Comparison of ENCODE assay signal across 18 cellular contexts in genomic region chr2:19895535-19895934, GRCh38. TPM values are rescaled to one million over a fixed set of nuclear protein-coding genes. Genes with fewer than 3 reads are reported as not detected.
DNase-seq lines count a peak whose midpoint lies in the region; ATAC-seq and TF ChIP-seq lines count a peak whose summit lies in the region.
"Had no signal": no experiment of that assay in that cellular context is flagged by ENCODE, and none has a peak within 500 bp of the region (broad histone marks: within the 10 kb centered on the region; RNA-seq: fewer than 3 reads in every experiment).

No MANE protein-coding gene starts in this region.

- H3F3A ChIP-seq in smooth muscle cell (ENCODE audit: low read depth), result no peaks in the 10 kb centered on the region

- H3K79me2 ChIP-seq in smooth muscle cell (ENCODE audit: low read depth), result peaks cover 51% of the 10 kb centered on the region

- no peaks in the 10 kb centered on the region for H3K9me3 Mint-ChIP-seq in activated T-cell treated with anti-CD3 and anti-CD28 coated beads, Interleukin-2, amount 50 U/mL, for 72 hours
- H3K9me3 Mint-ChIP-seq: activated naive CD4-positive, alpha-beta T cell treated with anti-CD3 and anti-CD28 coated beads, Interleukin-2, amount 10 ng/mL, durations not matched to agents 7 days and 5 days; GM23338 had no signal

- peak overlapping the region; percentile 50 for H3K9ac ChIP-seq in adipocyte (ENCODE audit: low read length)
- peak overlapping the region; percentile 0 for H3K9ac ChIP-seq in smooth muscle cell (ENCODE audit: low read depth)

- intact Hi-C loops in lower lobe of right lung (cut with DNase I), result no loop called here

- no peak overlapping the region for H2AFZ ChIP-seq in smooth muscle cell (ENCODE audit: low read depth)
- H2AFZ ChIP-seq: GM23338 had no signal

- H3K27ac ChIP-seq in KOPT-K1 (ENCODE audit: low read depth, low read length, poor library complexity, severe bottlenecking) (peak overlapping the region; percentile 26), smooth muscle cell (ENCODE audit: low read depth) (no peak overlapping the region), lower lobe of right lung (no peak overlapping the region)
- H3K27ac ChIP-seq: breast epithelium, pancreas, Peyer's patch had no signal

- no peaks in the 10 kb centered on the region for H3K27me3 Mint-ChIP-seq in activated T-cell treated with anti-CD3 and anti-CD28 coated beads, Interleukin-2, amount 50 U/mL, for 72 hours (ENCODE audit: low read depth)
- H3K27me3 Mint-ChIP-seq: activated naive CD4-positive, alpha-beta T cell treated with anti-CD3 and anti-CD28 coated beads, Interleukin-2, amount 10 ng/mL, durations not matched to agents 7 days and 5 days had no signal

- peaks cover 70% of the 10 kb centered on the region for H4K20me1 ChIP-seq in smooth muscle cell (ENCODE audit: low read depth)

- TF ChIP-seq CTCF in smooth muscle cell (IDR thresholded peaks at IDR 0.05; ENCODE audit: borderline replicate concordance, insufficient read depth, poor library complexity, severe bottlenecking) (no peak), lower lobe of right lung (IDR thresholded peaks at IDR 0.05) (no peak)

- no peak for DNase-seq in activated T-cell treated with anti-CD3 and anti-CD28 coated beads, Interleukin-2, amount 50 U/mL, for 72 hours
- no peak for DNase-seq in activated T-cell treated with anti-CD3 and anti-CD28 coated beads, Interleukin-2, amount 50 U/mL, for 48 hours
- DNase-seq in adipocyte (ENCODE audit: low read depth) (peak; percentile 22), smooth muscle cell (lab: John Stamatoyannopoulos, UW; ENCODE audit: unreplicated experiment) (no peak), lower lobe of right lung (no peak)
- DNase-seq: activated naive CD4-positive, alpha-beta T cell treated with anti-CD3 and anti-CD28 coated beads, Interleukin-2, amount 10 ng/mL, durations not matched to agents 7 days and 5 days; COR-L47; left ventricle myocardium superior; NCI-H2171; NCI-H69; pancreas; Peyer's patch had no signal

- H3K4me3 ChIP-seq in adipocyte (ENCODE audit: low read length) (no peak overlapping the region), smooth muscle cell (no peak overlapping the region), lower lobe of right lung (no peak overlapping the region)
- H3K4me3 ChIP-seq: breast epithelium, GM23338, pancreas, Peyer's patch had no signal

- H3K4me2 ChIP-seq in smooth muscle cell, result no peak overlapping the region
- H3K4me2 ChIP-seq: GM23338 had no signal

- peaks cover 19% of the 10 kb centered on the region for H3K36me3 ChIP-seq in KOPT-K1 (ENCODE audit: insufficient read depth, low read length)
- no peaks in the 10 kb centered on the region for H3K36me3 ChIP-seq in adipocyte (ENCODE audit: control insufficient read depth, insufficient read depth, low read length, severe bottlenecking)
- no peaks in the 10 kb centered on the region for H3K36me3 ChIP-seq in smooth muscle cell (ENCODE audit: low read depth)
- no peaks in the 10 kb centered on the region for H3K36me3 ChIP-seq in lower lobe of right lung
- H3K36me3 ChIP-seq: breast epithelium, pancreas, Peyer's patch had no signal

- 98% methylated on average over 3 of the region's 3 CpGs for WGBS in smooth muscle cell (ENCODE audit: low lambda C conversion rate)

- peak overlapping the region; percentile 20 to 69 for H3K4me3 Mint-ChIP-seq in activated T-cell treated with anti-CD3 and anti-CD28 coated beads, Interleukin-2, amount 50 U/mL, for 72 hours
- H3K4me3 Mint-ChIP-seq: activated naive CD4-positive, alpha-beta T cell treated with anti-CD3 and anti-CD28 coated beads, Interleukin-2, amount 10 ng/mL, durations not matched to agents 7 days and 5 days; GM23338 had no signal

- H3K9me3 ChIP-seq in KOPT-K1 (ENCODE audit: insufficient read depth, low read length, poor library complexity, severe bottlenecking) (no peaks in the 10 kb centered on the region), adipocyte (ENCODE audit: control insufficient read depth, low read length) (no peaks in the 10 kb centered on the region), smooth muscle cell (replicated peaks; ENCODE audit: low read depth) (no peaks in the 10 kb centered on the region), lower lobe of right lung (no peaks in the 10 kb centered on the region)
- H3K9me3 ChIP-seq: breast epithelium, pancreas, Peyer's patch had no signal

- H3K27me3 ChIP-seq in adipocyte (replicated peaks; ENCODE audit: control insufficient read depth, insufficient read depth, low read length) (no peaks in the 10 kb centered on the region), smooth muscle cell (ENCODE audit: low read depth) (no peaks in the 10 kb centered on the region), lower lobe of right lung (ENCODE audit: low read depth) (no peaks in the 10 kb centered on the region)
- H3K27me3 ChIP-seq: breast epithelium, pancreas, Peyer's patch had no signal

- ATAC-seq in activated T-cell treated with anti-CD3 and anti-CD28 coated beads, Interleukin-2, amount 50 U/mL, for 72 hours (replicated peaks in 1 of 2), result no peak
- ATAC-seq in lower lobe of right lung (no peak), HG03342 (IDR thresholded peaks at IDR 0.05; ENCODE audit: unreplicated experiment) (no peak), GM18909 (IDR thresholded peaks at IDR 0.05; ENCODE audit: poor library complexity, unreplicated experiment) (no peak)
- ATAC-seq: esophagus mucosa, GM23338, left ventricle myocardium superior, pancreas had no signal

- peaks cover 4 to 5% of the 10 kb centered on the region in 2 donors for H3K36me3 Mint-ChIP-seq in activated T-cell treated with anti-CD3 and anti-CD28 coated beads, Interleukin-2, amount 50 U/mL, for 72 hours (ENCODE audit: insufficient read depth in 2 of 2)

- H3K27ac Mint-ChIP-seq in activated T-cell treated with anti-CD3 and anti-CD28 coated beads, Interleukin-2, amount 50 U/mL, for 72 hours, result peak overlapping the region; percentile 69
- H3K27ac Mint-ChIP-seq: activated naive CD4-positive, alpha-beta T cell treated with anti-CD3 and anti-CD28 coated beads, Interleukin-2, amount 10 ng/mL, durations not matched to agents 7 days and 5 days; GM23338 had no signal

- H3K4me1 ChIP-seq in adipocyte (ENCODE audit: control insufficient read depth, insufficient read depth, low read length) (peaks cover 57% of the 10 kb centered on the region), smooth muscle cell (ENCODE audit: low read depth) (peaks cover 15% of the 10 kb centered on the region), lower lobe of right lung (peaks cover 55% of the 10 kb centered on the region)

- peaks cover 72% of the 10 kb centered on the region for H3K4me1 Mint-ChIP-seq in activated T-cell treated with anti-CD3 and anti-CD28 coated beads, Interleukin-2, amount 50 U/mL, for 72 hours (ENCODE audit: low read depth)

RNA-seq across cellular contexts. Expression of gene TTC32, which starts 6.2 kb away (rescaled TPM):
- 10 to 100 TPM; 39.2 to 39.4 TPM for total RNA-seq in activated T-cell treated with anti-CD3 and anti-CD28 coated beads, Interleukin-2, amount 50 U/mL, for 72 hours
- total RNA-seq in smooth muscle cell, result 6.2 and 12.5 TPM in 2 replicates
- 5.1 and 5.2 TPM in 2 replicates for polyA plus RNA-seq in smooth muscle cell
- total RNA-seq in lower lobe of right lung, result 10.3 TPM
